Comparison of ENCODE assay signal across 19 cellular contexts in the genomic region with DNA sequence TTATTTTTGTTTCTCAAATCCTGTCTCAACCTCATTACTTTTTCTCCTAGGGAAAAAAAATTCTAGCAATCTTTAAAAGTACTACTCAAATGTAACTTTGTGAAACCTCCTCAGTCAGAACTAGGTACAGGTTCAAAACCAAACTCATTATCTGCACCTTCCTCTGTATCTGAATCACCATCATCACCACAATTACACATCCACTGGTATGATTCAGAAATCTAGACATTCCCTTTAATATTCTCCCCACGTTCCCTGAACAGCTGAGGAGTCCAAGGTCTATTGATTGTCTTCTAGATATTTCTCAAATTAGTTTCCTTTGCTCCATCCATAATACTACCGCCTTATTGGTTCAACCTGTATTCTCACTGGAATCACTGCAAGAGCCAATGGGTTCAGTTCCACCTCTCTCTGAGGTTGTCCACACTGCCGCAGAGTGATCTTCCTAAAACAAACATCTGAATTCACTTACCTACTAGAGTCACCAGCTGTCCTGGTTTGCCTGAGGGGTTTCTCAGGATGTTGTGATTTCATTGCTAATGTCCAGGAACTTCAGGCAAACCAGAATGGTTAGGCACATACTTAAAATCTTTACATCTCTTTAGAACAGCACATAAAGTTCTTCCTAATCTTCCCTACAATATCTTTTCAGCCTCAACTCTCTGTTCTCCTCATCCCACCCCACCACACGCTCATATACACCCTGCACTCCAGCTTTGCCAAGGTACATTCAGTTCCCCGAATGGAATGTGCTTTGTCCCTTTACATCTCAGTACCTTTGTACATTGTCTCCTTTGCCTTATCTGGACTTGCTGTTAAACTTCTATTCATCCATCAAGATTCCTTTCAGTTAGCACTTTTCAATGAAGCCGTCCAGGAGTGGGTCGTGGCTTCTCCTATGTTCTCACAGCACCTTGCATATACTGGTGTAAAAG. TPM values are rescaled to one million over a fixed set of nuclear protein-coding genes. Genes with fewer than 3 reads are reported as not detected.
DNase-seq lines count a peak whose midpoint lies in the region; ATAC-seq, FAIRE-seq and TF ChIP-seq lines count a peak whose summit lies in the region.
"Had no signal": no experiment of that assay in that cellular context is flagged by ENCODE, and none has a peak within 500 bp of the region (broad histone marks: within the 10 kb centered on the region; RNA-seq: fewer than 3 reads in every experiment).

No MANE protein-coding gene starts in this region.

- H3K4me2 ChIP-seq in H9 (ENCODE audit: insufficient read depth, insufficient read length, low read length), result no peak overlapping the region
- H3K4me2 ChIP-seq in K562 (ENCODE audit: insufficient read depth, low read length), result no peak overlapping the region
- no peak overlapping the region for H3K4me2 ChIP-seq in hepatocyte
- H3K4me2 ChIP-seq: BLaER1 treated with 17β-estradiol and CSF1 and Interleukin-3, amounts not matched to agents 10 nM and 100 nM; GM23338 had no signal

- H3K4me3 Mint-ChIP-seq in H9, result no peak overlapping the region
- H3K4me3 Mint-ChIP-seq: CD4-positive, CD25-positive, alpha-beta regulatory T cell; GM23338 had no signal

- H3K9me3 ChIP-seq in H9 (ENCODE audit: control insufficient read depth, low read depth, low read length) (no peaks in the 10 kb centered on the region), K562 (replicated peaks; ENCODE audit: control insufficient read depth, insufficient read depth, low read depth, low read length) (no peaks in the 10 kb centered on the region), hepatocyte (ENCODE audit: low read depth) (no peaks in the 10 kb centered on the region)
- H3K9me3 ChIP-seq: BLaER1 treated with 17β-estradiol and CSF1 and Interleukin-3, amounts not matched to agents 10 nM and 100 nM had no signal

- no peak overlapping the region for H3K56ac ChIP-seq in H9 (ENCODE audit: insufficient read length, low read depth, low read length)

- no peaks in the 10 kb centered on the region for H3K4me1 ChIP-seq in H9 (ENCODE audit: insufficient read depth, low read length)
- H3K4me1 ChIP-seq in K562 (replicated peaks in 1 of 2; ENCODE audit: control insufficient read depth in 2 of 2, insufficient read depth in 2 of 2, low read length in 2 of 2), result no peaks in the 10 kb centered on the region
- H3K4me1 ChIP-seq in hepatocyte (ENCODE audit: insufficient read depth), result no peaks in the 10 kb centered on the region
- H3K4me1 ChIP-seq: BLaER1 treated with 17β-estradiol and CSF1 and Interleukin-3, amounts not matched to agents 10 nM and 100 nM had no signal

- H2BK5ac ChIP-seq in H9 (ENCODE audit: insufficient read length, low read length), result no peak overlapping the region

- no peaks in the 10 kb centered on the region for H3K23me2 ChIP-seq in H9 (ENCODE audit: insufficient read length, low read depth, low read length, poor library complexity, severe bottlenecking)

- BruUV-seq in K562 (replicated peaks; lab: Mats Ljungman, UMichigan), result no TSS peak

- H3K79me1 ChIP-seq in H9 (ENCODE audit: insufficient read depth, low read depth, low read length, poor library complexity, severe bottlenecking), result no peaks in the 10 kb centered on the region

- no peak overlapping the region for H2BK20ac ChIP-seq in H9 (ENCODE audit: low read depth, low read length, poor library complexity, severe bottlenecking)

- H3K18ac ChIP-seq in H9 (ENCODE audit: insufficient read length, low read depth, low read length), result no peak overlapping the region

- H3K36me3 Mint-ChIP-seq in H9 (ENCODE audit: insufficient read depth in 1 of 3, low read depth in 3 of 3), result no peaks in the 10 kb centered on the region
- H3K36me3 Mint-ChIP-seq: CD4-positive, CD25-positive, alpha-beta regulatory T cell had no signal

- no peak overlapping the region for H2AFZ ChIP-seq in H9 (ENCODE audit: low read length)
- H2AFZ ChIP-seq in K562 (ENCODE audit: low read depth, low read length), result no peak overlapping the region
- H2AFZ ChIP-seq in hepatocyte, result no peak overlapping the region
- H2AFZ ChIP-seq: GM23338 had no signal

- no peak for ATAC-seq in K562
- ATAC-seq: GM12878, GM23338 had no signal

- H4K91ac ChIP-seq in H9 (ENCODE audit: insufficient read length, low read depth, low read length), result no peak overlapping the region

- H4K5ac ChIP-seq in H9 (ENCODE audit: insufficient read length, low read depth, low read length), result peak overlapping the region; percentile 63

- no peak overlapping the region for H3K9ac ChIP-seq in H9 (ENCODE audit: extremely low read depth, insufficient read length, low read length)
- H3K9ac ChIP-seq in K562 (ENCODE audit: insufficient read depth in 1 of 2, low read depth in 2 of 2, low read length in 2 of 2), result no peak overlapping the region
- H3K9ac ChIP-seq: BLaER1 treated with 17β-estradiol and CSF1 and Interleukin-3, amounts not matched to agents 10 nM and 100 nM had no signal

- H3K27me3 ChIP-seq in H9 (ENCODE audit: insufficient read depth, low read length), result no peaks in the 10 kb centered on the region
- no peaks in the 10 kb centered on the region for H3K27me3 ChIP-seq in K562 (ENCODE audit: control insufficient read depth in 2 of 2, insufficient read depth in 2 of 2, low read length in 2 of 2)
- no peaks in the 10 kb centered on the region for H3K27me3 ChIP-seq in hepatocyte
- H3K27me3 ChIP-seq: BLaER1 treated with 17β-estradiol and CSF1 and Interleukin-3, amounts not matched to agents 10 nM and 100 nM had no signal

- intact Hi-C loops in K562 (cut with micrococcal nuclease), result no loop called here

- H3K27ac Mint-ChIP-seq in H9, result no peak overlapping the region
- H3K27ac Mint-ChIP-seq: CD4-positive, CD25-positive, alpha-beta regulatory T cell; GM23338 had no signal

- TF ChIP-seq CTCF in H9 (conservative IDR thresholded peaks at IDR 0.05) (no peak), K562 (IDR thresholded peaks at IDR 0.05 in 2 of 3, conservative IDR thresholded peaks at IDR 0.05 in 1 of 3; ENCODE audit: insufficient read depth in 2 of 3, low read depth in 1 of 3, low read length in 3 of 3) (no peak), hepatocyte (IDR thresholded peaks at IDR 0.05; ENCODE audit: poor library complexity) (no peak)

- H2BK120ac ChIP-seq in H9 (ENCODE audit: low read depth, low read length, poor library complexity, severe bottlenecking), result no peak overlapping the region

- H4K20me1 ChIP-seq in H9 (ENCODE audit: control insufficient read depth, insufficient read depth, insufficient read length) (no peaks in the 10 kb centered on the region), K562 (replicated peaks; ENCODE audit: control insufficient read depth, insufficient read depth, low read length) (no peaks in the 10 kb centered on the region), hepatocyte (ENCODE audit: insufficient read depth, poor library complexity, severe bottlenecking) (no peaks in the 10 kb centered on the region)
- H4K20me1 ChIP-seq: BLaER1 treated with 17β-estradiol and CSF1 and Interleukin-3, amounts not matched to agents 10 nM and 100 nM had no signal

- no peaks in the 10 kb centered on the region for H3K79me2 ChIP-seq in H9 (ENCODE audit: insufficient read depth, low read length)
- no peaks in the 10 kb centered on the region for H3K79me2 ChIP-seq in K562 (ENCODE audit: control insufficient read depth, insufficient read depth, low read length)
- no peaks in the 10 kb centered on the region for H3K79me2 ChIP-seq in hepatocyte

- no peaks in the 10 kb centered on the region for H3K27me3 Mint-ChIP-seq in H9 (ENCODE audit: low read depth)

- peaks cover 2% of the 10 kb centered on the region in 2 experiments; a peak in 1 of 4 replicates for H3K4me1 Mint-ChIP-seq in H9
- H3K4me1 Mint-ChIP-seq: CD4-positive, CD25-positive, alpha-beta regulatory T cell had no signal

- no peak for FAIRE-seq in K562 (lab: Jason Lieb, UNC)
- FAIRE-seq: GM12878, GM18507 had no signal

- no peak overlapping the region for H4K8ac ChIP-seq in H9 (replicated peaks; ENCODE audit: insufficient read length, low read depth, low read length)

- H3T11ph ChIP-seq in H9 (ENCODE audit: low read length), result no peak overlapping the region

- H2AK5ac ChIP-seq in H9 (ENCODE audit: insufficient read length, low read length), result no peak overlapping the region

- no peak for TF ChIP-seq EP300 in K562 (IDR thresholded peaks at IDR 0.05; ENCODE audit: low read length)

- no peak overlapping the region for H3K23ac ChIP-seq in H9 (ENCODE audit: insufficient read length, low read depth, low read length)

- WGBS in H9 (ENCODE audit: extremely low coverage, insufficient read length, low lambda C conversion rate), result 100% methylated on average over 1 of the region's 7 CpGs
- 0% methylated on average over 7 of the region's 7 CpGs for WGBS in K562 (ENCODE audit: insufficient coverage, low coverage, missing lambda C conversion rate)
- 73% methylated on average over 7 of the region's 7 CpGs for WGBS in hepatocyte (ENCODE audit: low lambda C conversion rate, missing lambda C conversion rate)

- in situ Hi-C loops in K562 (cut with MboI), result no loop called here

- no peaks in the 10 kb centered on the region for H3K9me2 ChIP-seq in hepatocyte (replicated peaks; ENCODE audit: insufficient read depth)

- H3K27ac ChIP-seq in H9 (ENCODE audit: insufficient read length, low read depth, low read length), result no peak overlapping the region
- no peak overlapping the region for H3K27ac ChIP-seq in K562 (ENCODE audit: extremely low read depth, low read depth, low read length)
- peak overlapping the region; percentile 39 for H3K27ac ChIP-seq in hepatocyte
- H3K27ac ChIP-seq: BLaER1 treated with 17β-estradiol and CSF1 and Interleukin-3, amounts not matched to agents 10 nM and 100 nM had no signal

- no peak for DNase-seq in H9
- peak; percentile 10 for DNase-seq in RPMI7951 (ENCODE audit: low read depth)
- DNase-seq in K562 (ENCODE audit: extremely low read depth in 1 of 4, low spot score in 3 of 4), result no peak
- peak; percentile 17 for DNase-seq in hepatocyte (ENCODE audit: low spot score)
- no peak for DNase-seq in SW480 (ENCODE audit: low spot score)
- no peak for DNase-seq in activated gamma-delta T cell treated with Interleukin-2 at 50 U/mL for 16 hours
- no peak for DNase-seq in SKM-1 (lab: John Stamatoyannopoulos, UW; ENCODE audit: unreplicated experiment)
- no peak for DNase-seq in HPDE6-E6E7 (ENCODE audit: extremely low spot score)
- DNase-seq: ACHN; Calu3; CD4-positive, CD25-positive, alpha-beta regulatory T cell; DMS 273 treated with DMSO at 0.1 percent for 48 hours; H7 had no signal

- H2BK15ac ChIP-seq in H9 (ENCODE audit: low read depth, low read length), result no peak overlapping the region

- POLR2A ChIA-PET in K562 (lab: Yijun Ruan, JAX), result interaction anchor here (0.7 kb wide), 1 partner anchor 58 kb away, joined by 3 read pairs; no protein-coding TSS in a partner anchor

- TF ChIP-seq RAD21 in K562 (CRISPR knock-in tag; conservative IDR thresholded peaks at IDR 0.05 in 1 of 2, IDR thresholded peaks at IDR 0.05 in 1 of 2), result no peak

- H3K36me3 ChIP-seq in K562 (ENCODE audit: control insufficient read depth, insufficient read depth, low read length), result no peaks in the 10 kb centered on the region
- H3K36me3 ChIP-seq in hepatocyte (replicated peaks; ENCODE audit: insufficient read depth, low read depth), result no peaks in the 10 kb centered on the region
- H3K36me3 ChIP-seq: BLaER1 treated with 17β-estradiol and CSF1 and Interleukin-3, amounts not matched to agents 10 nM and 100 nM had no signal

- H3K9me1 ChIP-seq in K562 (ENCODE audit: control insufficient read depth, insufficient read depth, low read length), result no peaks in the 10 kb centered on the region

- no peak overlapping the region for H2BK12ac ChIP-seq in H9 (ENCODE audit: insufficient read length, low read depth, low read length)

- TF ChIP-seq POLR2A in K562 (conservative IDR thresholded peaks at IDR 0.05), result no peak

- no peak overlapping the region for H3K14ac ChIP-seq in H9 (ENCODE audit: insufficient read depth, low read length)

- CTCF ChIA-PET in K562 (lab: Yijun Ruan, JAX; ENCODE audit: low intra/inter-chr PET ratio), result no interaction called here

- no peaks in the 10 kb centered on the region for H3K9me3 Mint-ChIP-seq in H9
- H3K9me3 Mint-ChIP-seq: GM23338 had no signal

- H3K4ac ChIP-seq in H9 (ENCODE audit: low read depth, low read length), result no peak overlapping the region

- H3K4me3 ChIP-seq in K562 (no peak overlapping the region), hepatocyte (no peak overlapping the region)
- H3K4me3 ChIP-seq: BLaER1 treated with 17β-estradiol and CSF1 and Interleukin-3, amounts not matched to agents 10 nM and 100 nM; GM12878; GM23338 had no signal

RNA-seq across cellular contexts. Expression of a gene that starts 24.2 kb away (rescaled TPM):
- total RNA-seq in H9 (2021) (0.13 TPM in 1 of 2 replicates, not detected in the other), K562 (2014; rRNA removed) (not detected in 2 replicates), K562 (2014; rRNA removed; fragmentation: Illumina TruSeq; extraction: Trizol) (not detected in 2 replicates), K562 (2015; rRNA removed; fragmentation: Illumina TruSeq; extraction: Trizol) (0.14 and 0.23 TPM in 2 replicates), K562 (2021) (0.07 and 0.20 TPM in 2 replicates), hepatocyte (14.2 and 18.2 TPM in 2 replicates)
- not detected in 2 replicates for total RNA-seq in RPMI7951 (2014; rRNA removed; shearing (Covaris generic))
- total RNA-seq in K562 (2011; cell fraction: chromatin; rRNA removed; ENCODE audit: low replicate concordance), result 0.72 TPM in 1 of 2 replicates, not detected in the other
- not detected in 2 replicates for total RNA-seq in K562 (2011; cell fraction: nucleolus; rRNA removed)
- total RNA-seq in K562 (2011; cell fraction: nucleoplasm; rRNA removed), result not detected in 2 replicates
- polyA plus RNA-seq in K562 (2011; rRNA removed) (0.03 and 0.09 TPM in 2 replicates), K562 (2014; fragmentation: Illumina TruSeq; extraction: Trizol) (not detected in 2 replicates), K562 (2014; fragmentation: Nextera tagmentation; extraction: Ambion mirVana) (not detected), K562 (2014; rRNA removed) (not detected in 2 replicates), hepatocyte (5.2 and 7.1 TPM in 2 replicates)
- polyA plus RNA-seq in K562 (2011; cell fraction: cytosol; rRNA removed), result 0.15 TPM in 1 of 2 replicates, not detected in the other
- 0.18 and 0.23 TPM in 2 replicates for polyA plus RNA-seq in K562 (2011; cell fraction: nucleus; rRNA removed)
- 0.11 TPM in 1 of 2 replicates, not detected in the other for polyA plus RNA-seq in K562 (2012)
- not detected in 2 replicates for polyA minus RNA-seq in K562 (2011; rRNA and poly(A)+ RNA removed)
- polyA minus RNA-seq in K562 (2011; cell fraction: cytosol; rRNA and poly(A)+ RNA removed), result not detected in 2 replicates
- polyA minus RNA-seq in K562 (2011; cell fraction: nucleus; rRNA and poly(A)+ RNA removed), result 0.33 TPM in 1 of 2 replicates, not detected in the other
- total RNA-seq: A172, Daoy, GM23338 had no signal
- polyA plus RNA-seq: CD4-positive, CD25-positive, alpha-beta regulatory T cell; GM23338 had no signal

Comparison
In these comparisons a context has a peak if more than half of its experiments do, and no peak if none do; other contexts are left out.
1. DNase-seq: peak in RPMI7951 (single experiment) and hepatocyte (single experiment); none in H9 (single experiment), K562 (0 of 4), SW480 (single experiment), activated gamma-delta T cell treated with Interleukin-2 at 50 U/mL for 16 hours (single experiment), SKM-1 (single experiment) and HPDE6-E6E7 (single experiment).